28 cellular contexts compared by ENCODE assay signal in genomic region chr10:45487738-45488137, GRCh38.
"Had no signal": no experiment of that assay in that cellular context is flagged by ENCODE, and none has a peak within 500 bp of the region (broad histone marks: within the 10 kb centered on the region; RNA-seq: fewer than 3 reads in every experiment).

No MANE protein-coding gene starts in this region.

- H3K9me3 ChIP-seq: ascending aorta, breast epithelium, esophagus squamous epithelium, gastroesophageal sphincter had no signal

- H3K4me3 ChIP-seq: ascending aorta, breast epithelium, coronary artery, dorsolateral prefrontal cortex, esophagus squamous epithelium, gastroesophageal sphincter had no signal

- H3K27ac Mint-ChIP-seq: activated CD4-positive, alpha-beta memory T cell treated with anti-CD3 and anti-CD28 coated beads, Interleukin-2, amount 10 ng/mL, durations not matched to agents 7 days and 5 days; activated CD4-positive, alpha-beta T cell treated with anti-CD3 and anti-CD28 coated beads, Interleukin-2, amount 10 ng/mL, durations not matched to agents 7 days and 5 days; activated naive CD4-positive, alpha-beta T cell treated with anti-CD3 and anti-CD28 coated beads, Interleukin-2, amount 50 U/mL, for 72 hours; activated naive CD8-positive, alpha-beta T cell treated with anti-CD3 and anti-CD28 coated beads, Interleukin-2, amount 10 ng/mL, durations not matched to agents 7 days and 5 days; activated T-cell treated with anti-CD3 and anti-CD28 coated beads, Interleukin-2, amount 50 U/mL, for 24 hours; activated T-cell treated with anti-CD3 and anti-CD28 coated beads, Interleukin-2, amount 50 U/mL, for 72 hours; brain; dendritic cell treated with granulocyte-macrophage colony-stimulating factor and Interleukin-4, amounts not matched to agents 40 ng/mL and 50 ng/mL, for 4 days; WTC11 had no signal

- H3K36me3 ChIP-seq: breast epithelium had no signal

- H3K27me3 Mint-ChIP-seq: activated CD4-positive, alpha-beta memory T cell treated with anti-CD3 and anti-CD28 coated beads, Interleukin-2, amount 10 ng/mL, durations not matched to agents 7 days and 5 days; activated CD4-positive, alpha-beta T cell treated with anti-CD3 and anti-CD28 coated beads, Interleukin-2, amount 10 ng/mL, durations not matched to agents 7 days and 5 days; activated naive CD4-positive, alpha-beta T cell treated with anti-CD3 and anti-CD28 coated beads, Interleukin-2, amount 10 ng/mL, durations not matched to agents 7 days and 5 days; activated naive CD8-positive, alpha-beta T cell treated with anti-CD3 and anti-CD28 coated beads, Interleukin-2, amount 10 ng/mL, durations not matched to agents 7 days and 5 days; activated T-cell treated with anti-CD3 and anti-CD28 coated beads, Interleukin-2, amount 50 U/mL, for 24 hours; brain; central memory CD8-positive, alpha-beta T cell; dendritic cell treated with granulocyte-macrophage colony-stimulating factor and Interleukin-4, amounts not matched to agents 40 ng/mL and 50 ng/mL, for 4 days had no signal

- H3K9me3 Mint-ChIP-seq: activated naive CD4-positive, alpha-beta T cell treated with anti-CD3 and anti-CD28 coated beads, Interleukin-2, amount 10 ng/mL, durations not matched to agents 7 days and 5 days; activated naive CD4-positive, alpha-beta T cell treated with anti-CD3 and anti-CD28 coated beads, Interleukin-2, amount 50 U/mL, for 72 hours; activated T-cell treated with anti-CD3 and anti-CD28 coated beads, Interleukin-2, amount 50 U/mL, for 24 hours; central memory CD8-positive, alpha-beta T cell had no signal

- DNase-seq: activated CD4-positive, alpha-beta memory T cell treated with anti-CD3 and anti-CD28 coated beads, Interleukin-2, amount 10 ng/mL, durations not matched to agents 7 days and 5 days; activated CD4-positive, alpha-beta T cell treated with anti-CD3 and anti-CD28 coated beads for 1 hour; activated CD4-positive, alpha-beta T cell treated with anti-CD3 and anti-CD28 coated beads for 4 hours; activated CD4-positive, alpha-beta T cell treated with anti-CD3 and anti-CD28 coated beads, Interleukin-2, amount 10 ng/mL, durations not matched to agents 7 days and 5 days; activated CD4-positive, alpha-beta T cell treated with anti-CD3 and anti-CD28 coated beads, Interleukin-2, amount 50 U/mL, for 4 hours; activated CD8-positive, alpha-beta memory T cell treated with anti-CD3 and anti-CD28 coated beads, Interleukin-2, amount 50 U/mL, for 48 hours; activated gamma-delta T cell; activated naive CD4-positive, alpha-beta T cell; activated naive CD4-positive, alpha-beta T cell treated with anti-CD3 and anti-CD28 coated beads, Interleukin-2, amount 10 ng/mL, durations not matched to agents 7 days and 5 days; activated naive CD8-positive, alpha-beta T cell treated with anti-CD3 and anti-CD28 coated beads, Interleukin-2, amount 10 ng/mL, durations not matched to agents 7 days and 5 days; activated T-cell treated with anti-CD3 and anti-CD28 coated beads for 4 hours; activated T-cell treated with anti-CD3 and anti-CD28 coated beads, Interleukin-2, amount 50 U/mL, for 24 hours; activated T-cell treated with anti-CD3 and anti-CD28 coated beads, Interleukin-2, amount 50 U/mL, for 72 hours; dorsolateral prefrontal cortex; effector memory CD4-positive, alpha-beta T cell; esophagus squamous epithelium; foreskin melanocyte; T-helper 2 cell had no signal

- H3K27me3 ChIP-seq: ascending aorta, breast epithelium, dorsolateral prefrontal cortex, esophagus squamous epithelium, gastroesophageal sphincter had no signal

- ATAC-seq: activated naive CD4-positive, alpha-beta T cell treated with anti-CD3 and anti-CD28 coated beads, Interleukin-2, amount 50 U/mL, for 72 hours; activated T-cell treated with anti-CD3 and anti-CD28 coated beads, Interleukin-2, amount 50 U/mL, for 72 hours; gastroesophageal sphincter; WTC11 had no signal

- H3K4me1 Mint-ChIP-seq: activated CD4-positive, alpha-beta memory T cell treated with anti-CD3 and anti-CD28 coated beads, Interleukin-2, amount 10 ng/mL, durations not matched to agents 7 days and 5 days; activated CD4-positive, alpha-beta T cell treated with anti-CD3 and anti-CD28 coated beads, Interleukin-2, amount 10 ng/mL, durations not matched to agents 7 days and 5 days; activated naive CD4-positive, alpha-beta T cell treated with anti-CD3 and anti-CD28 coated beads, Interleukin-2, amount 10 ng/mL, durations not matched to agents 7 days and 5 days; activated naive CD8-positive, alpha-beta T cell treated with anti-CD3 and anti-CD28 coated beads, Interleukin-2, amount 10 ng/mL, durations not matched to agents 7 days and 5 days; brain; WTC11 had no signal

- H3K4me1 ChIP-seq: ascending aorta, breast epithelium, esophagus squamous epithelium, gastroesophageal sphincter had no signal

- H3K27ac ChIP-seq: ascending aorta, breast epithelium, coronary artery, dorsolateral prefrontal cortex, esophagus squamous epithelium, gastroesophageal sphincter, VCaP had no signal

- H3K4me3 Mint-ChIP-seq: activated CD4-positive, alpha-beta memory T cell treated with anti-CD3 and anti-CD28 coated beads, Interleukin-2, amount 10 ng/mL, durations not matched to agents 7 days and 5 days; activated CD4-positive, alpha-beta T cell treated with anti-CD3 and anti-CD28 coated beads, Interleukin-2, amount 10 ng/mL, durations not matched to agents 7 days and 5 days; activated naive CD4-positive, alpha-beta T cell treated with anti-CD3 and anti-CD28 coated beads, Interleukin-2, amount 10 ng/mL, durations not matched to agents 7 days and 5 days; activated naive CD8-positive, alpha-beta T cell treated with anti-CD3 and anti-CD28 coated beads, Interleukin-2, amount 10 ng/mL, durations not matched to agents 7 days and 5 days; activated T-cell treated with anti-CD3 and anti-CD28 coated beads, Interleukin-2, amount 50 U/mL, for 24 hours; activated T-cell treated with anti-CD3 and anti-CD28 coated beads, Interleukin-2, amount 50 U/mL, for 72 hours; brain; central memory CD8-positive, alpha-beta T cell; dendritic cell treated with granulocyte-macrophage colony-stimulating factor and Interleukin-4, amounts not matched to agents 40 ng/mL and 50 ng/mL, for 4 days; WTC11 had no signal
